14 cellular contexts compared by ENCODE assay signal in genomic region chr1:2145946-2146835, GRCh38. TPM values are rescaled to one million over a fixed set of nuclear protein-coding genes. Genes with fewer than 3 reads are reported as not detected.
DNase-seq lines count a peak whose midpoint lies in the region; ATAC-seq and TF ChIP-seq lines count a peak whose summit lies in the region.
"Had no signal": no experiment of that assay in that cellular context is flagged by ENCODE, and none has a peak within 500 bp of the region (broad histone marks: within the 10 kb centered on the region; RNA-seq: fewer than 3 reads in every experiment).

No MANE protein-coding gene starts in this region.

- WGBS in suprapubic skin, result 89% methylated on average over 19 of the region's 19 CpGs

- ATAC-seq in Right ventricle myocardium superior (ENCODE audit: poor library complexity) (no peak), left cardiac atrium (no peak), HG03520 (IDR thresholded peaks at IDR 0.05; ENCODE audit: unreplicated experiment) (no peak)
- peak; percentile 61 for ATAC-seq in stimulated activated naive CD8-positive, alpha-beta T cell treated with anti-CD3 and anti-CD28 coated beads, Interleukin-15, amount 100 ng/mL, for 72 hours

- intact Hi-C loops in Right ventricle myocardium superior (cut with DNase I), result no loop called here
- intact Hi-C loops in left cardiac atrium (cut with DNase I), result no loop called here
- intact Hi-C loops in colonic mucosa (cut with DNase I), result no loop called here

- H3K36me3 ChIP-seq in colonic mucosa (no peaks in the 10 kb centered on the region), suprapubic skin (peaks cover 34% of the 10 kb centered on the region)

- H3K27me3 Mint-ChIP-seq in chondrocyte (ENCODE audit: low read depth), result no peaks in the 10 kb centered on the region
- no peaks in the 10 kb centered on the region for H3K27me3 Mint-ChIP-seq in stimulated activated naive CD8-positive, alpha-beta T cell treated with anti-CD3 and anti-CD28 coated beads, Interleukin-15, amount 100 ng/mL, for 72 hours

- no peak overlapping the region for H3K27ac Mint-ChIP-seq in chondrocyte (ENCODE audit: unreplicated experiment)
- H3K27ac Mint-ChIP-seq in stimulated activated naive CD8-positive, alpha-beta T cell treated with anti-CD3 and anti-CD28 coated beads, Interleukin-15, amount 100 ng/mL, for 72 hours, result no peak overlapping the region

- TF ChIP-seq CTCF in chondrocyte (IDR thresholded peaks at IDR 0.05), result no peak
- TF ChIP-seq CTCF in colonic mucosa (IDR thresholded peaks at IDR 0.05), result no peak
- no peak for TF ChIP-seq CTCF in suprapubic skin (IDR thresholded peaks at IDR 0.05)

- no peaks in the 10 kb centered on the region for H3K4me1 Mint-ChIP-seq in chondrocyte (ENCODE audit: low read depth)
- H3K4me1 Mint-ChIP-seq in stimulated activated naive CD8-positive, alpha-beta T cell treated with anti-CD3 and anti-CD28 coated beads, Interleukin-15, amount 100 ng/mL, for 72 hours, result peaks cover 36% of the 10 kb centered on the region

- no peak for TF ChIP-seq EP300 in suprapubic skin (IDR thresholded peaks at IDR 0.05)

- H3K9me3 ChIP-seq in colonic mucosa, result no peaks in the 10 kb centered on the region
- no peaks in the 10 kb centered on the region for H3K9me3 ChIP-seq in suprapubic skin
- H3K9me3 ChIP-seq: tibial artery had no signal

- no peak overlapping the region for H3K9ac ChIP-seq in colonic mucosa (ENCODE audit: low read depth in 2 of 2, low read length in 2 of 2)

- no peak overlapping the region for H3K4me3 Mint-ChIP-seq in chondrocyte (ENCODE audit: unreplicated experiment)
- H3K4me3 Mint-ChIP-seq in stimulated activated naive CD8-positive, alpha-beta T cell treated with anti-CD3 and anti-CD28 coated beads, Interleukin-15, amount 100 ng/mL, for 72 hours, result no peak overlapping the region

- no peak overlapping the region for H3K4me3 ChIP-seq in colonic mucosa
- H3K4me3 ChIP-seq in suprapubic skin, result no peak overlapping the region
- H3K4me3 ChIP-seq: hepatocyte, tibial artery had no signal

- H3K27ac ChIP-seq in colonic mucosa (no peak overlapping the region), suprapubic skin (no peak overlapping the region)
- H3K27ac ChIP-seq: hepatocyte, tibial artery had no signal

- no peaks in the 10 kb centered on the region for H3K9me3 Mint-ChIP-seq in chondrocyte (ENCODE audit: low read depth)
- no peaks in the 10 kb centered on the region for H3K9me3 Mint-ChIP-seq in stimulated activated naive CD8-positive, alpha-beta T cell treated with anti-CD3 and anti-CD28 coated beads, Interleukin-15, amount 100 ng/mL, for 72 hours

- no peaks in the 10 kb centered on the region for H3K27me3 ChIP-seq in colonic mucosa
- H3K27me3 ChIP-seq in suprapubic skin, result no peaks in the 10 kb centered on the region
- H3K27me3 ChIP-seq: hepatocyte had no signal

- TF ChIP-seq POLR2A in suprapubic skin (IDR thresholded peaks at IDR 0.05), result no peak

- H3K4me1 ChIP-seq in colonic mucosa (no peaks in the 10 kb centered on the region), suprapubic skin (no peaks in the 10 kb centered on the region)
- H3K4me1 ChIP-seq: tibial artery had no signal

- DNase-seq in Right ventricle myocardium superior, result peak; percentile 30
- DNase-seq in left cardiac atrium, result no peak
- peak; percentile 31 for DNase-seq in NAMALWA (ENCODE audit: low spot score)
- DNase-seq in chondrocyte (ENCODE audit: low spot score), result peak; percentile 76
- peak in 1 of 2 donors; percentile 31 for DNase-seq in stimulated activated naive CD8-positive, alpha-beta T cell treated with anti-CD3 and anti-CD28 coated beads, Interleukin-15, amount 100 ng/mL, for 72 hours
- no peak for DNase-seq in colonic mucosa
- no peak for DNase-seq in suprapubic skin (ENCODE audit: low spot score in 2 of 2)
- DNase-seq: effector memory CD4-positive, alpha-beta T cell; kidney glomerular epithelial cell; NCI-H1105; NCI-H2107; tibial artery had no signal

- H3K36me3 Mint-ChIP-seq in chondrocyte (ENCODE audit: low read depth), result no peaks in the 10 kb centered on the region

RNA-seq across cellular contexts. Expression of gene FAAP20, which starts 48.4 kb away (rescaled TPM):
- total RNA-seq in Right ventricle myocardium superior (38.7 TPM), left cardiac atrium (10 to 100 TPM; 35.4 to 41.4 TPM), chondrocyte (48.4 to 76.1 TPM (median 69.2 TPM) in 3 replicates), colonic mucosa (10 to 100 TPM; 29.9 to 53.7 TPM), suprapubic skin (10 to 100 TPM; 18.6 to 47.3 (median 24.9) TPM)

Comparison
In these comparisons a context has a peak if more than half of its experiments do, and no peak if none do; other contexts are left out.
1. DNase-seq: peak in Right ventricle myocardium superior (single experiment), NAMALWA (single experiment) and chondrocyte (single experiment); none in left cardiac atrium (single experiment), colonic mucosa (single experiment) and suprapubic skin (0 of 2).